12 cellular contexts compared by ENCODE assay signal in the genomic region with DNA sequence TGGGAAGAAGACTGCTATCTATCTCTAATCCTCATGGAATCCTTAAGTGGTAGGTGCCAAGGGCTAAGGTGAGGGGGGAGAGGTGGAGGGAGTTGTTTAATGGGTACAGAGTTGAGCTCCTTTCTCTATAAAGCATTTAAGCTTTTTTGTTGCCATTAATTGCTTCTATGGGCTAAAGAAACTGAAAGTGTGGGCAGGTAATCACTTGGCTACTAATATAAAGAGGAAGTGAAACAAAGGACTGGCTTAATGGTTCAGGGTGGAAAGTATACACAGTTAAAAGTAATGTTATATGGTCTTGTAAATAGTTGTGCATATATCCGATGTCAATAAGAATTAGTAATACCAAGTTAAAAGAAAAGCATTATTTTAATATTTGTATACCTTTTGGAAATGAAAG.
A peak's percentile ranks its signal among the peaks of the same experiment; 100 is the strongest.
DNase-seq lines count a peak whose midpoint lies in the region; ATAC-seq and TF ChIP-seq lines count a peak whose summit lies in the region.
"Had no signal": no experiment of that assay in that cellular context is flagged by ENCODE, and none has a peak within 500 bp of the region (broad histone marks: within the 10 kb centered on the region; RNA-seq: fewer than 3 reads in every experiment).

No MANE protein-coding gene starts in this region.

- H3K4me3 ChIP-seq in SU-DHL-6 (ENCODE audit: insufficient read depth, low read length, poor library complexity, severe bottlenecking) = peak overlapping the region; percentile 20
- H3K4me3 ChIP-seq: transverse colon had no signal

- peak overlapping the region; percentile 95 for H3K27ac ChIP-seq in SU-DHL-6 (ENCODE audit: low read depth, low read length)
- H3K27ac ChIP-seq: transverse colon had no signal

- H3K9ac ChIP-seq in SU-DHL-6 (ENCODE audit: low read length) = peak overlapping the region; percentile 33; the same call in 1 of the 2 replicates

- peak; percentile 99 for ATAC-seq in GM18519 (IDR thresholded peaks at IDR 0.05; ENCODE audit: low FRiP score, unreplicated experiment)
- peak; percentile 98 for ATAC-seq in GM21526 (IDR thresholded peaks at IDR 0.05; ENCODE audit: low FRiP score, unreplicated experiment)
- ATAC-seq in HG03139 (IDR thresholded peaks at IDR 0.05; ENCODE audit: unreplicated experiment) = peak; percentile 97
- ATAC-seq: T-cell had no signal

- H4K20me1 ChIP-seq in SU-DHL-6 (ENCODE audit: low read depth, low read length) = no peaks in the 10 kb centered on the region

- peaks cover 27% of the 10 kb centered on the region for H3F3A ChIP-seq in SU-DHL-6 (ENCODE audit: insufficient read depth)

- no peaks in the 10 kb centered on the region for H3K27me3 ChIP-seq in SU-DHL-6 (ENCODE audit: low read length)
- H3K27me3 ChIP-seq: transverse colon had no signal

- DNase-seq in activated T-cell treated with anti-CD3 and anti-CD28 coated beads, Interleukin-2, amount 50 U/mL, for 48 hours = no peak
- no peak for DNase-seq in inferior parietal cortex (ENCODE audit: extremely low spot score)
- no peak for DNase-seq in NCI-H774 (lab: John Stamatoyannopoulos, UW)
- no peak for DNase-seq in NCI-H1694 treated with DMSO at 0.1 percent for 48 hours (lab: John Stamatoyannopoulos, UW)
- DNase-seq: activated T-cell treated with anti-CD3 and anti-CD28 coated beads, Interleukin-2, amount 50 U/mL, for 1 hour; NCI-H345; T-cell; transverse colon had no signal

- H3K9me3 ChIP-seq in SU-DHL-6 (ENCODE audit: insufficient read depth, low read length) = no peaks in the 10 kb centered on the region
- H3K9me3 ChIP-seq: transverse colon had no signal

- H2AFZ ChIP-seq in SU-DHL-6 (ENCODE audit: low read depth, low read length, severe bottlenecking) = no peak overlapping the region

- no peaks in the 10 kb centered on the region for H3K9me2 ChIP-seq in SU-DHL-6 (replicated peaks; ENCODE audit: insufficient read depth, low read length)

- H3K4me2 ChIP-seq in SU-DHL-6 (ENCODE audit: low read depth, low read length, poor library complexity, severe bottlenecking) = peak overlapping the region; percentile 91

- H3K79me2 ChIP-seq in SU-DHL-6 (ENCODE audit: insufficient read depth, low read length) = peaks cover 8% of the 10 kb centered on the region; the same call in 1 of the 2 replicates

- TF ChIP-seq CTCF in SU-DHL-6 (IDR thresholded peaks at IDR 0.05; ENCODE audit: insufficient read depth, low read length, poor library complexity, severe bottlenecking) = no peak

- peaks cover 5% of the 10 kb centered on the region for H3K36me3 ChIP-seq in SU-DHL-6 (ENCODE audit: low read length)
- H3K36me3 ChIP-seq: transverse colon had no signal
